1 cellular context compared by ENCODE assay signal in genomic region chr16:71758293-71758760, GRCh38.
TF ChIP-seq lines count a peak whose summit lies in the region.

No MANE protein-coding gene starts in this region.

TF ChIP-seq in HepG2, 621 proteins besides CTCF, POLR2A, EP300 and RAD21 (continued from another document and continues in another):
- TF ChIP-seq PREB (CRISPR knock-in tag; IDR thresholded peaks at IDR 0.05): no peak
- no peak for TF ChIP-seq ELF4 (CRISPR knock-in tag; IDR thresholded peaks at IDR 0.05; ENCODE audit: borderline replicate concordance)
- no peak for TF ChIP-seq ZNF572 (CRISPR knock-in tag; IDR thresholded peaks at IDR 0.05)
- no peak for TF ChIP-seq NFKBIZ (CRISPR knock-in tag; IDR thresholded peaks at IDR 0.05)
- TF ChIP-seq RBM22 (optimal IDR thresholded peaks at IDR 0.05; ENCODE audit: low read length): peak; percentile 41
- TF ChIP-seq RXRB (CRISPR knock-in tag; IDR thresholded peaks at IDR 0.05; ENCODE audit: borderline replicate concordance): no peak
- no peak for TF ChIP-seq DPF2 (CRISPR knock-in tag; IDR thresholded peaks at IDR 0.05; ENCODE audit: borderline replicate concordance, low read depth)
- no peak for TF ChIP-seq ZNF512B (CRISPR knock-in tag; IDR thresholded peaks at IDR 0.05; ENCODE audit: borderline replicate concordance)
- no peak for TF ChIP-seq TSC22D2 (CRISPR knock-in tag; IDR thresholded peaks at IDR 0.05; ENCODE audit: borderline replicate concordance)
- no peak for TF ChIP-seq ZNF589 (CRISPR knock-in tag; conservative IDR thresholded peaks at IDR 0.05)
- no peak for TF ChIP-seq USF2 (IDR thresholded peaks at IDR 0.05; ENCODE audit: low read depth, low read length)
- no peak for TF ChIP-seq USF2 (CRISPR knock-in tag; IDR thresholded peaks at IDR 0.05; ENCODE audit: borderline replicate concordance)
- no peak for TF ChIP-seq NAIF1 (CRISPR knock-in tag; IDR thresholded peaks at IDR 0.05; ENCODE audit: borderline replicate concordance)
- TF ChIP-seq ZNF790 (CRISPR knock-in tag; IDR thresholded peaks at IDR 0.05; ENCODE audit: borderline replicate concordance): no peak
- no peak for TF ChIP-seq ARNT (IDR thresholded peaks at IDR 0.05)
- TF ChIP-seq MAFG (CRISPR knock-in tag; IDR thresholded peaks at IDR 0.05): peak; percentile 67; the same call in 1 of the 2 replicates
- TF ChIP-seq ZNF432 (CRISPR knock-in tag; IDR thresholded peaks at IDR 0.05; ENCODE audit: borderline replicate concordance): no peak
- no peak for TF ChIP-seq ELF3 (CRISPR knock-in tag; IDR thresholded peaks at IDR 0.05)
- TF ChIP-seq SRSF1 (optimal IDR thresholded peaks at IDR 0.05; ENCODE audit: low read depth, low read length): no peak
- TF ChIP-seq HCFC1 (IDR thresholded peaks at IDR 0.05; ENCODE audit: low read depth, low read length): no peak
- TF ChIP-seq SNAPC4 (CRISPR knock-in tag; IDR thresholded peaks at IDR 0.05): no peak
- no peak for TF ChIP-seq SMC3 (IDR thresholded peaks at IDR 0.05; ENCODE audit: low read length)
- TF ChIP-seq SIX1 (CRISPR knock-in tag; IDR thresholded peaks at IDR 0.05; ENCODE audit: borderline replicate concordance): 0 out of 2 replicates have a peak, but pooled peaks have one; percentile 42
- TF ChIP-seq ZMYM3 (CRISPR knock-in tag; IDR thresholded peaks at IDR 0.05): no peak
- TF ChIP-seq WIZ (CRISPR knock-in tag; IDR thresholded peaks at IDR 0.05): no peak
- no peak for TF ChIP-seq ZNF720 (CRISPR knock-in tag; IDR thresholded peaks at IDR 0.05)
- TF ChIP-seq ZNF740 (CRISPR knock-in tag; IDR thresholded peaks at IDR 0.05): no peak
- no peak for TF ChIP-seq AFF4 (CRISPR knock-in tag; IDR thresholded peaks at IDR 0.05)
- TF ChIP-seq ZNF644 (CRISPR knock-in tag; IDR thresholded peaks at IDR 0.05; ENCODE audit: low read depth): no peak
- no peak for TF ChIP-seq ZNF251 (CRISPR knock-in tag; IDR thresholded peaks at IDR 0.05)
- TF ChIP-seq ZNF883 (CRISPR knock-in tag; IDR thresholded peaks at IDR 0.05; ENCODE audit: not compliant biosample characterization): no peak
- no peak for TF ChIP-seq ZNF230 (CRISPR knock-in tag; IDR thresholded peaks at IDR 0.05)
- TF ChIP-seq ZNF770 (CRISPR knock-in tag; IDR thresholded peaks at IDR 0.05): no peak
- no peak for TF ChIP-seq SUZ12 (IDR thresholded peaks at IDR 0.05; ENCODE audit: low read depth, low read length)
- TF ChIP-seq SPEN (CRISPR knock-in tag; IDR thresholded peaks at IDR 0.05; ENCODE audit: low read depth): no peak
- no peak for TF ChIP-seq TMF1 (CRISPR knock-in tag; IDR thresholded peaks at IDR 0.05; ENCODE audit: low read depth)
- TF ChIP-seq FOXP1 (IDR thresholded peaks at IDR 0.05): peak; percentile 32; the same call in 1 of the 2 replicates
- TF ChIP-seq FOXP1 (CRISPR knock-in tag; IDR thresholded peaks at IDR 0.05): peak; percentile 61
- no peak for TF ChIP-seq KAT7 (CRISPR knock-in tag; IDR thresholded peaks at IDR 0.05; ENCODE audit: borderline replicate concordance)
- TF ChIP-seq KLF13 (CRISPR knock-in tag; IDR thresholded peaks at IDR 0.05): no peak
- no peak for TF ChIP-seq SCMH1 (CRISPR knock-in tag; IDR thresholded peaks at IDR 0.05; ENCODE audit: borderline replicate concordance)
- TF ChIP-seq ZFP36L1 (CRISPR knock-in tag; IDR thresholded peaks at IDR 0.05): no peak
- no peak for TF ChIP-seq ZNF660 (CRISPR knock-in tag; IDR thresholded peaks at IDR 0.05; ENCODE audit: borderline replicate concordance, low read depth)
- no peak for TF ChIP-seq SKI (IDR thresholded peaks at IDR 0.05; ENCODE audit: partially characterized antibody)
- no peak for TF ChIP-seq ZMYM2 (CRISPR knock-in tag; IDR thresholded peaks at IDR 0.05)
- no peak for TF ChIP-seq MXD1 (CRISPR knock-in tag; IDR thresholded peaks at IDR 0.05)
- TF ChIP-seq SIN3A (IDR thresholded peaks at IDR 0.05; ENCODE audit: borderline replicate concordance, low read depth, low read length): no peak
- no peak for TF ChIP-seq SNAI1 (CRISPR knock-in tag; IDR thresholded peaks at IDR 0.05; ENCODE audit: borderline replicate concordance)
- no peak for TF ChIP-seq MLLT10 (CRISPR knock-in tag; IDR thresholded peaks at IDR 0.05)
- TF ChIP-seq ZNF160 (CRISPR knock-in tag; IDR thresholded peaks at IDR 0.05): no peak
- no peak for TF ChIP-seq ZNF678 (CRISPR knock-in tag; IDR thresholded peaks at IDR 0.05)
